Comparison of ENCODE assay signal across 17 cellular contexts in genomic region chr16:16131204-16131603, GRCh38.
DNase-seq lines count a peak whose midpoint lies in the region; ATAC-seq and TF ChIP-seq lines count a peak whose summit lies in the region.
"Had no signal": no experiment of that assay in that cellular context is flagged by ENCODE, and none has a peak within 500 bp of the region (broad histone marks: within the 10 kb centered on the region; RNA-seq: fewer than 3 reads in every experiment).

No MANE protein-coding gene starts in this region.

- TF ChIP-seq CTCF in HFFc6 (IDR thresholded peaks at IDR 0.05) = no peak

- no peak overlapping the region for H3K4me2 ChIP-seq in mesenchymal stem cell (ENCODE audit: low read length, poor library complexity, severe bottlenecking)
- H3K4me2 ChIP-seq: BLaER1 had no signal

- no peak overlapping the region for H2AK5ac ChIP-seq in mesenchymal stem cell (ENCODE audit: low read length, severe bottlenecking)

- no peak overlapping the region for H3K23ac ChIP-seq in mesenchymal stem cell (ENCODE audit: low read length in 2 of 2)

- no peak overlapping the region for H2BK120ac ChIP-seq in mesenchymal stem cell (ENCODE audit: low read depth, low read length)

- H2BK12ac ChIP-seq in mesenchymal stem cell (ENCODE audit: low read length in 2 of 2) = no peak overlapping the region

- H3K4me3 ChIP-seq in mesenchymal stem cell (ENCODE audit: insufficient read depth in 1 of 2, low read depth in 1 of 2, low read length in 2 of 2) = no peak overlapping the region
- H3K4me3 ChIP-seq: BLaER1, GM23248 had no signal

- no peak overlapping the region for H3K27ac ChIP-seq in mesenchymal stem cell (ENCODE audit: low read length, poor library complexity, severe bottlenecking)
- H3K27ac ChIP-seq: 22Rv1, BLaER1, GM23248 had no signal

- ATAC-seq in activated T-cell treated with anti-CD3 and anti-CD28 coated beads, Interleukin-2, amount 50 U/mL, for 72 hours (replicated peaks in 1 of 2) = no peak
- no peak for ATAC-seq in activated T-cell treated with anti-CD3 and anti-CD28 coated beads, Interleukin-2, amount 50 U/mL, for 4 hours
- no peak for ATAC-seq in central memory CD8-positive, alpha-beta T cell (replicated peaks; ENCODE audit: extremely low read depth, poor library complexity, severe bottlenecking)
- ATAC-seq: CD8-positive, alpha-beta T cell had no signal

- H3K27me3 ChIP-seq in mesenchymal stem cell (ENCODE audit: control insufficient read depth in 1 of 2, insufficient read depth in 1 of 2, low read length in 2 of 2) = no peaks in the 10 kb centered on the region
- H3K27me3 ChIP-seq: BLaER1 had no signal

- H4K91ac ChIP-seq in mesenchymal stem cell (ENCODE audit: low read length) = no peak overlapping the region

- no peak overlapping the region for H2BK15ac ChIP-seq in mesenchymal stem cell (ENCODE audit: low read depth, poor library complexity, severe bottlenecking)

- no peak overlapping the region for H3K4me3 Mint-ChIP-seq in activated T-cell treated with anti-CD3 and anti-CD28 coated beads, Interleukin-2, amount 50 U/mL, for 72 hours
- H3K4me3 Mint-ChIP-seq in activated T-cell treated with anti-CD3 and anti-CD28 coated beads, Interleukin-2, amount 50 U/mL, for 4 hours = no peak overlapping the region
- no peak overlapping the region for H3K4me3 Mint-ChIP-seq in HFFc6
- no peak overlapping the region for H3K4me3 Mint-ChIP-seq in central memory CD8-positive, alpha-beta T cell
- H3K4me3 Mint-ChIP-seq: CD8-positive, alpha-beta T cell had no signal

- no peak for DNase-seq in activated T-cell treated with anti-CD3 and anti-CD28 coated beads, Interleukin-2, amount 50 U/mL, for 72 hours
- DNase-seq in activated T-cell treated with anti-CD3 and anti-CD28 coated beads, Interleukin-2, amount 50 U/mL, for 4 hours = no peak
- DNase-seq in HFFc6 (no peak), mesenchymal stem cell (no peak), nucleus accumbens (lab: John Stamatoyannopoulos, UW) (no peak), HuH-7.5 (ENCODE audit: low spot score) (no peak), ACHN (no peak)
- no peak for DNase-seq in central memory CD8-positive, alpha-beta T cell (ENCODE audit: low spot score in 2 of 2)
- DNase-seq: AML-193; CD8-positive, alpha-beta T cell; COR-L47; DMS153; DMS79 treated with DMSO at 0.1 percent for 48 hours; EL; GM23248 had no signal

- H3K4ac ChIP-seq in mesenchymal stem cell (ENCODE audit: low read depth in 1 of 2, low read length in 2 of 2) = no peak overlapping the region

- 100% methylated on average over 3 of the region's 3 CpGs for WGBS in mesenchymal stem cell

- H3K9me3 Mint-ChIP-seq in activated T-cell treated with anti-CD3 and anti-CD28 coated beads, Interleukin-2, amount 50 U/mL, for 72 hours = no peaks in the 10 kb centered on the region
- no peaks in the 10 kb centered on the region for H3K9me3 Mint-ChIP-seq in activated T-cell treated with anti-CD3 and anti-CD28 coated beads, Interleukin-2, amount 50 U/mL, for 4 hours
- H3K9me3 Mint-ChIP-seq in HFFc6 = no peaks in the 10 kb centered on the region
- H3K9me3 Mint-ChIP-seq in central memory CD8-positive, alpha-beta T cell = no peaks in the 10 kb centered on the region
- H3K9me3 Mint-ChIP-seq: CD8-positive, alpha-beta T cell had no signal

- H3K18ac ChIP-seq in mesenchymal stem cell (ENCODE audit: low read depth in 1 of 2, low read length in 2 of 2) = no peak overlapping the region

- H3K36me3 ChIP-seq in mesenchymal stem cell (ENCODE audit: control insufficient read depth in 1 of 2, insufficient read depth in 2 of 2, low read depth in 1 of 2, low read length in 2 of 2) = peaks cover 37 to 82% of the 10 kb centered on the region in 2 experiments

- peak overlapping the region; percentile 12 for H4K8ac ChIP-seq in mesenchymal stem cell (ENCODE audit: low read length)

- no peak overlapping the region for H3K14ac ChIP-seq in mesenchymal stem cell (ENCODE audit: low read length in 2 of 2)

- no peak overlapping the region for H2BK5ac ChIP-seq in mesenchymal stem cell (ENCODE audit: low read depth, low read length, poor library complexity, severe bottlenecking)

- in situ Hi-C loops in ACHN (cut with HindIII; ENCODE audit: low pct_ligation_motif_present, low pct_unique_long_range_greater_than_20kb, low sequenced_read_pairs) = no loop called here

- peaks cover 7% of the 10 kb centered on the region for H3K4me1 Mint-ChIP-seq in activated T-cell treated with anti-CD3 and anti-CD28 coated beads, Interleukin-2, amount 50 U/mL, for 72 hours (ENCODE audit: low read depth)
- H3K4me1 Mint-ChIP-seq in activated T-cell treated with anti-CD3 and anti-CD28 coated beads, Interleukin-2, amount 50 U/mL, for 4 hours (ENCODE audit: low read depth) = peaks cover 4% of the 10 kb centered on the region
- H3K4me1 Mint-ChIP-seq in HFFc6 (ENCODE audit: low read depth) = peaks cover 4% of the 10 kb centered on the region; the same call in 1 of the 2 replicates
- H3K4me1 Mint-ChIP-seq in central memory CD8-positive, alpha-beta T cell = peaks cover 4% of the 10 kb centered on the region

- no peak overlapping the region for H2AFZ ChIP-seq in mesenchymal stem cell (ENCODE audit: low read depth, low read length)
- H2AFZ ChIP-seq: GM23248 had no signal

- no peaks in the 10 kb centered on the region for H3K79me1 ChIP-seq in mesenchymal stem cell (replicated peaks; ENCODE audit: low read length, poor library complexity, severe bottlenecking)

- peaks cover 12 to 31% of the 10 kb centered on the region in 2 donors for H3K36me3 Mint-ChIP-seq in activated T-cell treated with anti-CD3 and anti-CD28 coated beads, Interleukin-2, amount 50 U/mL, for 72 hours (ENCODE audit: insufficient read depth in 2 of 2)
- peaks cover 28% of the 10 kb centered on the region for H3K36me3 Mint-ChIP-seq in activated T-cell treated with anti-CD3 and anti-CD28 coated beads, Interleukin-2, amount 50 U/mL, for 4 hours (ENCODE audit: insufficient read depth)
- peaks cover 15% of the 10 kb centered on the region for H3K36me3 Mint-ChIP-seq in HFFc6 (ENCODE audit: low read depth)
- H3K36me3 Mint-ChIP-seq in central memory CD8-positive, alpha-beta T cell (ENCODE audit: insufficient read depth) = peaks cover 61% of the 10 kb centered on the region

- peaks cover 9% of the 10 kb centered on the region for H3K4me1 ChIP-seq in mesenchymal stem cell (ENCODE audit: control insufficient read depth, insufficient read depth, low read depth, low read length)

- H3K27me3 Mint-ChIP-seq in activated T-cell treated with anti-CD3 and anti-CD28 coated beads, Interleukin-2, amount 50 U/mL, for 72 hours (ENCODE audit: low read depth) = no peaks in the 10 kb centered on the region
- H3K27me3 Mint-ChIP-seq in activated T-cell treated with anti-CD3 and anti-CD28 coated beads, Interleukin-2, amount 50 U/mL, for 4 hours (ENCODE audit: low read depth) = no peaks in the 10 kb centered on the region
- H3K27me3 Mint-ChIP-seq in HFFc6 (ENCODE audit: insufficient read depth) = peaks cover 7% of the 10 kb centered on the region
- no peaks in the 10 kb centered on the region for H3K27me3 Mint-ChIP-seq in central memory CD8-positive, alpha-beta T cell

- no peaks in the 10 kb centered on the region for H3K9me3 ChIP-seq in mesenchymal stem cell (ENCODE audit: control insufficient read depth, low read length)
- H3K9me3 ChIP-seq: BLaER1 had no signal

- no peak overlapping the region for H3K9ac ChIP-seq in mesenchymal stem cell (ENCODE audit: low read length)
- H3K9ac ChIP-seq: BLaER1, GM23248 had no signal

- H3K27ac Mint-ChIP-seq in activated T-cell treated with anti-CD3 and anti-CD28 coated beads, Interleukin-2, amount 50 U/mL, for 72 hours = peak overlapping the region; percentile 6
- peak overlapping the region; percentile 31; the same call in 1 of the 2 replicates for H3K27ac Mint-ChIP-seq in HFFc6
- peak overlapping the region; percentile 88 for H3K27ac Mint-ChIP-seq in central memory CD8-positive, alpha-beta T cell (ENCODE audit: low read depth)
- H3K27ac Mint-ChIP-seq: CD8-positive, alpha-beta T cell had no signal

Comparison
In these comparisons a context has a peak if more than half of its experiments do, and no peak if none do; other contexts are left out.
1. H3K27ac Mint-ChIP-seq: peak in every context shown above with its lines; median percentile 88 in central memory CD8-positive, alpha-beta T cell; 31 in HFFc6; 6 in activated T-cell treated with anti-CD3 and anti-CD28 coated beads, Interleukin-2, amount 50 U/mL, for 72 hours.